ENCODE assay signal across 19 cellular contexts in genomic region chrX:32745323-32745722, GRCh38.
"Had no signal": no experiment of that assay in that cellular context is flagged by ENCODE, and none has a peak within 500 bp of the region (broad histone marks: within the 10 kb centered on the region; RNA-seq: fewer than 3 reads in every experiment).

No MANE protein-coding gene starts in this region.

- DNase-seq: activated CD4-positive, alpha-beta T cell treated with anti-CD3 and anti-CD28 coated beads for 1 hour; activated CD4-positive, alpha-beta T cell treated with anti-CD3 and anti-CD28 coated beads, Interleukin-2, amount 50 U/mL, for 4 hours; activated gamma-delta T cell; adrenal gland; effector memory CD8-positive, alpha-beta T cell; foreskin melanocyte; glutamatergic neuron; hypothalamus; midbrain; nephron progenitor cell; occipital lobe; right cardiac atrium; small intestine; stimulated activated CD4-positive, alpha-beta T cell treated with anti-CD3 and anti-CD28 coated beads, Interleukin-15, amount 100 ng/mL, for 24 hours; stimulated activated CD4-positive, alpha-beta T cell treated with anti-CD3 and anti-CD28 coated beads, Interleukin-4, amount 100 ng/mL, for 1 hour; WERI-Rb-1 had no signal

- H3K4me1 ChIP-seq: adrenal gland had no signal

- ATAC-seq: effector memory CD8-positive, alpha-beta T cell; right cardiac atrium had no signal

- H3K4me3 ChIP-seq: adrenal gland, cardiac muscle cell, lung, thoracic aorta had no signal

- H3K36me3 ChIP-seq: adrenal gland, cardiac muscle cell, thoracic aorta, WERI-Rb-1 had no signal

- H3K27me3 ChIP-seq: adrenal gland, cardiac muscle cell had no signal

- H3K9me3 ChIP-seq: adrenal gland, thoracic aorta had no signal
